In the genomic region with DNA sequence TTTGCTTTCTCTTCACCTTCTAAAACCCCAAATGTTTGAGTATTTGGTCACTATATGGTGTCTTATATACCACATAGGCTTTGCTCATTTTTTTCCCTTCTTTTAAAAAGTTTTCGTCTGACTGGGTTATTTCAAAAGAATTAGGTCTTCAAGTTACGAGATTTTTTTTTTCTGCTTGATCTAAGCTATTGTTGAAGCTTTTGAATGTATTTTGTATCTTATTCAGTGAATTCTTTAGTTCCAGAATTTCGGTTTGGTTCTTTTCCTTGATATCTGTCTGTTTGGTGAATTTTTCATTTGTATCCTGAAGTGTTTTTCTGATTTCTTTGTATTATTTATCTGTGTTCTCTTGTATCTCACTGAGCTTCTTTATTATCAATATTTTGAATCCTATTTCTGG, we compare ENCODE assay signal across 2 cellular contexts.
A peak's percentile ranks its signal among the peaks of the same experiment; 100 is the strongest.
TF ChIP-seq lines count a peak whose summit lies in the region.

No MANE protein-coding gene starts in this region.

TF ChIP-seq in HEK293, 187 proteins besides CTCF, POLR2A, EP300 and RAD21 (continued from another document):
- TF ChIP-seq SETDB1 (IDR thresholded peaks at IDR 0.05; ENCODE audit: insufficient read length, low read length), result peak; percentile 91

TF ChIP-seq in WTC11, 78 proteins besides CTCF, POLR2A, EP300 and RAD21 (continued from another document):
- TF ChIP-seq, protein P1, sequence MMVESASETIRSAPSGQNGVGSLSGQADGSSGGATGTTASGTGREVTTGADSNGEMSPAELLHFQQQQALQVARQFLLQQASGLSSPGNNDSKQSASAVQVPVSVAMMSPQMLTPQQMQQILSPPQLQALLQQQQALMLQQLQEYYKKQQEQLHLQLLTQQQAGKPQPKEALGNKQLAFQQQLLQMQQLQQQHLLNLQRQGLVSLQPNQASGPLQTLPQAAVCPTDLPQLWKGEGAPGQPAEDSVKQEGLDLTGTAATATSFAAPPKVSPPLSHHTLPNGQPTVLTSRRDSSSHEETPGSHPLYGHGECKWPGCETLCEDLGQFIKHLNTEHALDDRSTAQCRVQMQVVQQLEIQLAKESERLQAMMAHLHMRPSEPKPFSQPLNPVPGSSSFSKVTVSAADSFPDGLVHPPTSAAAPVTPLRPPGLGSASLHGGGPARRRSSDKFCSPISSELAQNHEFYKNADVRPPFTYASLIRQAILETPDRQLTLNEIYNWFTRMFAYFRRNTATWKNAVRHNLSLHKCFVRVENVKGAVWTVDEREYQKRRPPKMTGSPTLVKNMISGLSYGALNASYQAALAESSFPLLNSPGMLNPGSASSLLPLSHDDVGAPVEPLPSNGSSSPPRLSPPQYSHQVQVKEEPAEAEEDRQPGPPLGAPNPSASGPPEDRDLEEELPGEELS (CRISPR knock-in tag; IDR thresholded peaks at IDR 0.05), result no peak
- no peak for TF ChIP-seq ETV6 (CRISPR knock-in tag; IDR thresholded peaks at IDR 0.05)
- no peak for TF ChIP-seq JUN (CRISPR knock-in tag; IDR thresholded peaks at IDR 0.05)
- TF ChIP-seq NR1H2 (CRISPR knock-in tag; IDR thresholded peaks at IDR 0.05), result no peak
- TF ChIP-seq ZNF416 (CRISPR knock-in tag; IDR thresholded peaks at IDR 0.05), result no peak
TF ChIP-seq in WTC11: peak in this region for 0.
